ENCODE assay signal across 1 cellular context in the genomic region with DNA sequence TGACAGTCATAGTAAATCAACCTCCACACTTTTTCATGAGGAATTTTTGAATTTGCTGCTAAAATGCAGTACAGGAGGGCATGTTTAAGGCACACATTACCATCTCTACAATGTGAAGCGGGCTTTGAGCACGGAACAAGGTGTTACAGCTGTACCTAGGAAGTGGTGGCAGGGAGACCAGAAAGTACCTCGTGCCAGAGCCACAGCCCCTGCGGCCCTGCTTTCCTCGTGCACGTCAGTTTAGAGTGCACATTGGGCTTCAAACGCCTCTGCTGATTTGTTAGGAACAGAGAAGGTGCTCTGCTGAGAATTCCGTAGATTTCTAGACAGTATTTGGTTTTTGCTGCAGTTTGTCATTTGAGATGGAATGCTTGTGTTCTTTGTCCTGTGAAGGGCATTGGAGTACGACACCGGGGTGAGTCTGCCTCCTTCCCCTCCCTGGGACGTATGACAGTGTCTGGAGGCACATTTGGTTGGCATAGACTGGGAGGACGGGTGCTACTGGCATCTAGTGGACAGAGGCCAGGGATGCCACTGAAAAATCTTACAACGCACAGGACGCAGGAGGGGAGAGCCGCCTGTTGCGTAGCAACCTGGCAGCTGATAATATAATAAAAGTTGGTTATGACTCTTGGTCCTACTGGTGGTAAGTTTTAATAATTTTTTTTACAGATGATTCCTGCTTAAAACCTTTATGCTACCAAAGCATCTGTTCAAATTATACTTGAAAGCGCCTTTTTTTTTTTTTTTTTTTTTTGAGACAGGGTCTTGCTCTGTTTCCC.
TF ChIP-seq lines count a peak whose summit lies in the region.

No MANE protein-coding gene starts in this region.

TF ChIP-seq in GM12878, 131 proteins besides CTCF, POLR2A, EP300 and RAD21 (continued from another document):
- TF ChIP-seq GATAD2B (conservative IDR thresholded peaks at IDR 0.05; ENCODE audit: low read depth): 0 out of 2 replicates have a peak, but pooled peaks have one; percentile 16
